16 cellular contexts compared by ENCODE assay signal in genomic region chr13:114061047-114061446, GRCh38.
"Had no signal": no experiment of that assay in that cellular context is flagged by ENCODE, and none has a peak within 500 bp of the region (broad histone marks: within the 10 kb centered on the region; RNA-seq: fewer than 3 reads in every experiment).

No MANE protein-coding gene starts in this region.

- H3K9me3 ChIP-seq: colonic mucosa, esophagus squamous epithelium, right atrium auricular region, tibial nerve had no signal

- H3K36me3 ChIP-seq: colonic mucosa, right atrium auricular region had no signal

- DNase-seq: activated CD4-positive, alpha-beta T cell treated with anti-CD3 and anti-CD28 coated beads for 1 hour; activated naive CD4-positive, alpha-beta T cell; central memory CD4-positive, alpha-beta T cell; colonic mucosa; effector CD4-positive, alpha-beta T cell; esophagus squamous epithelium; immature natural killer cell; mesendoderm; naive thymus-derived CD8-positive, alpha-beta T cell; occipital lobe; stimulated activated CD4-positive, alpha-beta T cell treated with anti-CD3 and anti-CD28 coated beads, Interleukin-4, amount 100 ng/mL, for 1 hour; SW 1271; WERI-Rb-1 had no signal

- H3K27me3 ChIP-seq: colonic mucosa, esophagus squamous epithelium, right atrium auricular region, tibial nerve had no signal

- ATAC-seq: naive thymus-derived CD8-positive, alpha-beta T cell had no signal

- H3K4me3 ChIP-seq: colonic mucosa, esophagus squamous epithelium, right atrium auricular region, smooth muscle cell had no signal

- H3K27ac ChIP-seq: colonic mucosa, right atrium auricular region, WERI-Rb-1 had no signal
